In genomic region chr16:82317411-82318168, GRCh38 we compare ENCODE assay signal across 25 cellular contexts.
DNase-seq lines count a peak whose midpoint lies in the region; ATAC-seq and TF ChIP-seq lines count a peak whose summit lies in the region.
"Had no signal": no experiment of that assay in that cellular context is flagged by ENCODE, and none has a peak within 500 bp of the region (broad histone marks: within the 10 kb centered on the region; RNA-seq: fewer than 3 reads in every experiment).

No MANE protein-coding gene starts in this region.

- peak; percentile 66 for ATAC-seq in body of pancreas
- ATAC-seq: gastroesophageal sphincter, K562, PC-3, T-helper 17 cell had no signal

- TF ChIP-seq CTCF in body of pancreas (IDR thresholded peaks at IDR 0.05), result no peak
- TF ChIP-seq CTCF in stomach (IDR thresholded peaks at IDR 0.05), result no peak
- TF ChIP-seq CTCF in GM10248 (IDR thresholded peaks at IDR 0.05; ENCODE audit: control extremely low read depth, extremely low read depth, low read depth, missing control alignments), result no peak

- CTCF ChIA-PET in GM10248 (lab: Yijun Ruan, JAX), result interaction anchor here (1.1 kb wide), 1 partner anchor 26 kb away, joined by 3 read pairs; no protein-coding TSS in a partner anchor

- POLR2A ChIA-PET in GM10248 (lab: Yijun Ruan, JAX), result no interaction called here

- DNase-seq in body of pancreas (peak in 3 of 4 donors; percentile 11 to 31 (median 28)), iPS DF 19.7 (ENCODE audit: low read depth, low spot score) (peak; percentile 2), stomach (peak; percentile 37), GM10248 (ENCODE audit: extremely low spot score) (no peak), GOT3 (lab: John Stamatoyannopoulos, UW) (no peak), NCI-H345 (lab: John Stamatoyannopoulos, UW) (no peak)
- DNase-seq: activated CD4-positive, alpha-beta memory T cell treated with anti-CD3 and anti-CD28 coated beads, Interleukin-2, amount 10 ng/mL, durations not matched to agents 7 days and 5 days; activated CD8-positive, alpha-beta memory T cell treated with anti-CD3 and anti-CD28 coated beads, Interleukin-2, amount 50 U/mL, for 4 hours; activated naive CD4-positive, alpha-beta T cell treated with Interleukin-2 at 50 U/mL for 16 hours; brain microvascular endothelial cell; COR-L47; DMS53; GM23248; MM.1S; NCI-H1930; NCI-H526; PC-3; posterior cingulate gyrus; right lobe of liver; T-helper 17 cell; thyroid gland had no signal

- no peak for TF ChIP-seq RAD21 in Ishikawa (IDR thresholded peaks at IDR 0.05; ENCODE audit: low read depth)

- intact Hi-C loops in body of pancreas (cut with DNase I) (no loop called here), stomach (cut with DNase I; ENCODE audit: low total_unique reads) (no loop called here)

- H3K4me3 ChIP-seq in body of pancreas (no peak overlapping the region), stomach (no peak overlapping the region)
- H3K4me3 ChIP-seq: BLaER1, gastroesophageal sphincter, GM23248, K562, right lobe of liver, thyroid gland had no signal

- WGBS in body of pancreas, 2 donors, result 48 to 49% methylated on average over 7 of the region's 7 CpGs
- 25 to 52% (median 38%) methylated on average over 7 of the region's 7 CpGs for WGBS in stomach, 5 donors

- TF ChIP-seq POLR2A in body of pancreas (IDR thresholded peaks at IDR 0.05) (no peak), stomach (IDR thresholded peaks at IDR 0.05) (no peak)

- H3K36me3 ChIP-seq in body of pancreas (replicated peaks in 1 of 2; ENCODE audit: insufficient read depth in 1 of 2, low read depth in 2 of 2) (no peaks in the 10 kb centered on the region), stomach (no peaks in the 10 kb centered on the region)
- H3K36me3 ChIP-seq: BLaER1, brain microvascular endothelial cell, gastroesophageal sphincter, right lobe of liver, thyroid gland had no signal

- H3K4me1 ChIP-seq in body of pancreas, result peaks cover 18% of the 10 kb centered on the region
- H3K4me1 ChIP-seq in stomach, result peaks cover 0 to 22% (median 8%) of the 10 kb centered on the region in 4 donors
- H3K4me1 ChIP-seq: BLaER1, right lobe of liver, thyroid gland had no signal

- H3K27ac ChIP-seq in body of pancreas, result peak overlapping the region in 1 of 4 donors; percentile 45
- H3K27ac ChIP-seq in stomach, result peak overlapping the region in 3 of 5 donors; percentile 1 to 38 (median 7)
- H3K27ac ChIP-seq: BLaER1, brain microvascular endothelial cell, gastroesophageal sphincter, GM23248, right lobe of liver, thyroid gland had no signal

- no peak for TF ChIP-seq EP300 in Ishikawa (IDR thresholded peaks at IDR 0.05; ENCODE audit: borderline replicate concordance)
- TF ChIP-seq EP300 in stomach (IDR thresholded peaks at IDR 0.05), result no peak

- H3K27me3 ChIP-seq in body of pancreas (no peaks in the 10 kb centered on the region), stomach (no peaks in the 10 kb centered on the region)
- H3K27me3 ChIP-seq: BLaER1, brain microvascular endothelial cell, gastroesophageal sphincter, right lobe of liver, thyroid gland had no signal

- H3K9me3 ChIP-seq in body of pancreas, result no peaks in the 10 kb centered on the region
- no peaks in the 10 kb centered on the region for H3K9me3 ChIP-seq in stomach
- H3K9me3 ChIP-seq: right lobe of liver, thyroid gland had no signal

TF ChIP-seq in Ishikawa, 13 proteins besides CTCF, POLR2A, EP300 and RAD21:
- TF ChIP-seq ZBTB7A (IDR thresholded peaks at IDR 0.05; ENCODE audit: low read depth) (no peak), TCF12 (IDR thresholded peaks at IDR 0.05; ENCODE audit: low read depth) (no peak), TEAD4 (IDR thresholded peaks at IDR 0.05) (0 out of 2 replicates have a peak, but pooled peaks have one; percentile 12), MAX (IDR thresholded peaks at IDR 0.05) (no peak)

Comparison
In these comparisons a context has a peak if more than half of its experiments do, and no peak if none do; other contexts are left out.
1. DNase-seq: peak in body of pancreas (3 of 4), iPS DF 19.7 (single experiment) and stomach (single experiment); none in GM10248 (single experiment), GOT3 (single experiment) and NCI-H345 (single experiment).